In genomic region chr5:68766952-68767464, GRCh38 we compare ENCODE assay signal across 7 cellular contexts.
"Had no signal": no experiment of that assay in that cellular context is flagged by ENCODE, and none has a peak within 500 bp of the region (broad histone marks: within the 10 kb centered on the region; RNA-seq: fewer than 3 reads in every experiment).

No MANE protein-coding gene starts in this region.

- H3K4me2 ChIP-seq: GM23338 had no signal

- H3K9me3 Mint-ChIP-seq: GM23338, H9 had no signal

- DNase-seq: H9, HCEC 1CT, IMR-90 had no signal

- H3K4me3 Mint-ChIP-seq: GM23338, H9 had no signal

- H3K4me1 Mint-ChIP-seq: GM23338 had no signal

- ATAC-seq: GM23338 had no signal

- FAIRE-seq: H1, H54 had no signal

- H2AFZ ChIP-seq: GM23338 had no signal

- H3K27ac ChIP-seq: HL-60 had no signal

- H3K4me3 ChIP-seq: GM23338 had no signal

- H3K27ac Mint-ChIP-seq: GM23338, H9 had no signal
